10 cellular contexts compared by ENCODE assay signal in genomic region chr3:85342915-85343314, GRCh38.
DNase-seq lines count a peak whose midpoint lies in the region; ATAC-seq and TF ChIP-seq lines count a peak whose summit lies in the region.
"Had no signal": no experiment of that assay in that cellular context is flagged by ENCODE, and none has a peak within 500 bp of the region (broad histone marks: within the 10 kb centered on the region; RNA-seq: fewer than 3 reads in every experiment).

No MANE protein-coding gene starts in this region.

- WGBS in mesenchymal stem cell: 56% methylated on average over 3 of the region's 3 CpGs

- H3K23ac ChIP-seq in mesenchymal stem cell (ENCODE audit: low read length in 2 of 2): no peak overlapping the region

- H3K4me1 ChIP-seq in Caco-2 (no peaks in the 10 kb centered on the region), Peyer's patch (no peaks in the 10 kb centered on the region), mesenchymal stem cell (ENCODE audit: control insufficient read depth, insufficient read depth, low read depth, low read length) (no peaks in the 10 kb centered on the region)

- no peaks in the 10 kb centered on the region for H3K9me3 Mint-ChIP-seq in Caco-2 (ENCODE audit: unreplicated experiment)
- H3K9me3 Mint-ChIP-seq in T-cell: peaks cover under 1 to 8% (median 5%) of the 10 kb centered on the region in 3 donors

- CTCF ChIA-PET in Caco-2 (lab: Charles Lee): no interaction called here
- CTCF ChIA-PET in T-cell (lab: Charles Lee): no interaction called here

- no peak overlapping the region for H2BK12ac ChIP-seq in mesenchymal stem cell (ENCODE audit: low read length in 2 of 2)

- POLR2A ChIA-PET in Caco-2 (lab: Charles Lee): no interaction called here
- POLR2A ChIA-PET in T-cell (lab: Charles Lee): no interaction called here

- no peak overlapping the region for H2AK5ac ChIP-seq in mesenchymal stem cell (ENCODE audit: low read length, severe bottlenecking)

- H4K8ac ChIP-seq in mesenchymal stem cell (ENCODE audit: low read length): no peak overlapping the region

- H3K36me3 Mint-ChIP-seq in Caco-2 (ENCODE audit: insufficient read depth, unreplicated experiment) (no peaks in the 10 kb centered on the region), T-cell (no peaks in the 10 kb centered on the region)

- no peak overlapping the region for H2BK15ac ChIP-seq in mesenchymal stem cell (ENCODE audit: low read depth, poor library complexity, severe bottlenecking)

- H2BK5ac ChIP-seq in mesenchymal stem cell (ENCODE audit: low read depth, low read length, poor library complexity, severe bottlenecking): no peak overlapping the region

- H3K4me2 ChIP-seq in mesenchymal stem cell (ENCODE audit: low read length, poor library complexity, severe bottlenecking): no peak overlapping the region

- no peak overlapping the region for H3K18ac ChIP-seq in mesenchymal stem cell (ENCODE audit: low read depth in 1 of 2, low read length in 2 of 2)

- H3K4me3 ChIP-seq in Caco-2 (ENCODE audit: low read depth, low read length): no peak overlapping the region
- H3K4me3 ChIP-seq in Peyer's patch: no peak overlapping the region
- no peak overlapping the region for H3K4me3 ChIP-seq in mesenchymal stem cell (ENCODE audit: insufficient read depth in 1 of 2, low read depth in 1 of 2, low read length in 2 of 2)
- H3K4me3 ChIP-seq: thoracic aorta had no signal

- H3K27ac Mint-ChIP-seq in Caco-2 (ENCODE audit: unreplicated experiment): no peak overlapping the region
- no peak overlapping the region for H3K27ac Mint-ChIP-seq in T-cell
- H3K27ac Mint-ChIP-seq: activated CD8-positive, alpha-beta T cell treated with anti-CD3 and anti-CD28 coated beads, Interleukin-2, amount 10 ng/mL, durations not matched to agents 7 days and 5 days had no signal

- H3K4me1 Mint-ChIP-seq in Caco-2 (ENCODE audit: low read depth, unreplicated experiment) (no peaks in the 10 kb centered on the region), T-cell (no peaks in the 10 kb centered on the region)

- H2BK120ac ChIP-seq in mesenchymal stem cell (ENCODE audit: low read depth, low read length): no peak overlapping the region

- no peak overlapping the region for H3K4ac ChIP-seq in mesenchymal stem cell (ENCODE audit: low read depth in 1 of 2, low read length in 2 of 2)

- no peak overlapping the region for H4K91ac ChIP-seq in mesenchymal stem cell (ENCODE audit: low read length)

- no peak overlapping the region for H3K14ac ChIP-seq in mesenchymal stem cell (ENCODE audit: low read length in 2 of 2)

- no peaks in the 10 kb centered on the region for H3K36me3 ChIP-seq in Caco-2 (ENCODE audit: control insufficient read depth, insufficient read depth, low read length)
- no peaks in the 10 kb centered on the region for H3K36me3 ChIP-seq in Peyer's patch
- H3K36me3 ChIP-seq in mesenchymal stem cell (ENCODE audit: control insufficient read depth in 1 of 2, insufficient read depth in 2 of 2, low read depth in 1 of 2, low read length in 2 of 2): no peaks in the 10 kb centered on the region
- H3K36me3 ChIP-seq: thoracic aorta had no signal

- H3K4me3 Mint-ChIP-seq in Caco-2 (ENCODE audit: unreplicated experiment): no peak overlapping the region
- no peak overlapping the region for H3K4me3 Mint-ChIP-seq in T-cell
- H3K4me3 Mint-ChIP-seq: activated CD8-positive, alpha-beta T cell treated with anti-CD3 and anti-CD28 coated beads, Interleukin-2, amount 10 ng/mL, durations not matched to agents 7 days and 5 days had no signal

- H3K27ac ChIP-seq in Peyer's patch (no peak overlapping the region), mesenchymal stem cell (ENCODE audit: low read length, poor library complexity, severe bottlenecking) (no peak overlapping the region)
- H3K27ac ChIP-seq: thoracic aorta had no signal

- no peaks in the 10 kb centered on the region for H3K9me3 ChIP-seq in Caco-2
- no peaks in the 10 kb centered on the region for H3K9me3 ChIP-seq in Peyer's patch
- no peaks in the 10 kb centered on the region for H3K9me3 ChIP-seq in mesenchymal stem cell (ENCODE audit: control insufficient read depth, low read length)
- H3K9me3 ChIP-seq: thoracic aorta had no signal

- TF ChIP-seq POLR2A in Peyer's patch (IDR thresholded peaks at IDR 0.05): no peak

- DNase-seq in Caco-2: peak; percentile 23 to 35
- DNase-seq in SHP77 treated with DMSO at 0.1 percent for 48 hours (lab: John Stamatoyannopoulos, UW): peak; percentile 14
- peak; percentile 3 for DNase-seq in iris pigment epithelial cell (ENCODE audit: low read depth)
- DNase-seq in T-cell: no peak
- no peak for DNase-seq in Peyer's patch
- DNase-seq in T-helper 1 cell: no peak
- DNase-seq in mesenchymal stem cell: no peak
- DNase-seq: activated CD8-positive, alpha-beta T cell treated with anti-CD3 and anti-CD28 coated beads, Interleukin-2, amount 10 ng/mL, durations not matched to agents 7 days and 5 days had no signal

- H3K79me1 ChIP-seq in mesenchymal stem cell (replicated peaks; ENCODE audit: low read length, poor library complexity, severe bottlenecking): no peaks in the 10 kb centered on the region

- H3K9ac ChIP-seq in mesenchymal stem cell (ENCODE audit: low read length): no peak overlapping the region

- intact Hi-C loops in Caco-2 (cut with micrococcal nuclease; ENCODE audit: unreplicated experiment): loop anchor here (1.0 kb wide), 2 partner anchors 39 to 369 kb away; no protein-coding TSS in a partner anchor

- H3K27me3 Mint-ChIP-seq in Caco-2 (ENCODE audit: insufficient read depth, unreplicated experiment): no peaks in the 10 kb centered on the region
- H3K27me3 Mint-ChIP-seq in T-cell: no peaks in the 10 kb centered on the region

- H2AFZ ChIP-seq in mesenchymal stem cell (ENCODE audit: low read depth, low read length): no peak overlapping the region

- H3K27me3 ChIP-seq in Caco-2 (replicated peaks; ENCODE audit: control insufficient read depth, insufficient read depth, low read length) (no peaks in the 10 kb centered on the region), Peyer's patch (no peaks in the 10 kb centered on the region), mesenchymal stem cell (ENCODE audit: control insufficient read depth in 1 of 2, insufficient read depth in 1 of 2, low read length in 2 of 2) (no peaks in the 10 kb centered on the region)

- BruUV-seq in Caco-2 (replicated peaks; lab: Mats Ljungman, UMichigan): no TSS peak

- ATAC-seq in HG02884 (IDR thresholded peaks at IDR 0.05; ENCODE audit: unreplicated experiment) (peak; percentile 72), T-cell (replicated peaks in 1 of 4) (no peak)
- ATAC-seq: activated CD8-positive, alpha-beta T cell treated with anti-CD3 and anti-CD28 coated beads, Interleukin-2, amount 10 ng/mL, durations not matched to agents 7 days and 5 days had no signal

- TF ChIP-seq CTCF in Caco-2 (IDR thresholded peaks at IDR 0.05; ENCODE audit: insufficient read depth in 1 of 2, low read depth in 1 of 2, low read length in 1 of 2, severe bottlenecking in 1 of 2, unreplicated experiment in 1 of 2): peak in 1 of 2 experiments; percentile 46
- TF ChIP-seq CTCF in Peyer's patch (IDR thresholded peaks at IDR 0.05): no peak

Comparison
In these comparisons a context has a peak if more than half of its experiments do, and no peak if none do; other contexts are left out.
1. DNase-seq: peak in Caco-2 (2 of 2), SHP77 treated with DMSO at 0.1 percent for 48 hours (single experiment) and iris pigment epithelial cell (single experiment); none in T-cell (0 of 34), Peyer's patch (0 of 3), T-helper 1 cell (0 of 5) and mesenchymal stem cell (single experiment).